In genomic region chr9:125106285-125106893, GRCh38 we compare ENCODE assay signal across 25 cellular contexts. TPM values are rescaled to one million over a fixed set of nuclear protein-coding genes. Genes with fewer than 3 reads are reported as not detected.
DNase-seq lines count a peak whose midpoint lies in the region; ATAC-seq and TF ChIP-seq lines count a peak whose summit lies in the region.
"Had no signal": no experiment of that assay in that cellular context is flagged by ENCODE, and none has a peak within 500 bp of the region (broad histone marks: within the 10 kb centered on the region; RNA-seq: fewer than 3 reads in every experiment).

No MANE protein-coding gene starts in this region.

- H3K4me3 ChIP-seq in A673 (ENCODE audit: low read depth, low read length, poor library complexity, severe bottlenecking): no peak overlapping the region
- no peak overlapping the region for H3K4me3 ChIP-seq in adipocyte (ENCODE audit: low read length)
- H3K4me3 ChIP-seq in fibroblast of the aortic adventitia (ENCODE audit: low read depth, low read length): no peak overlapping the region
- H3K4me3 ChIP-seq: gastroesophageal sphincter, MG63, upper lobe of left lung had no signal

- no TSS peak for BruUV-seq in A673 (replicated peaks; lab: Mats Ljungman, UMichigan)

- TF ChIP-seq CTCF in A673 (conservative IDR thresholded peaks at IDR 0.05; ENCODE audit: low read depth, low read length) (no peak), fibroblast of the aortic adventitia (IDR thresholded peaks at IDR 0.05; ENCODE audit: insufficient read depth, low read length) (no peak)

- no peak overlapping the region for H3K9ac ChIP-seq in adipocyte (ENCODE audit: low read length)
- H3K9ac ChIP-seq: parathyroid adenoma had no signal

- H3K36me3 ChIP-seq in A673 (ENCODE audit: insufficient read depth, low read length, poor library complexity, severe bottlenecking) (no peaks in the 10 kb centered on the region), adipocyte (ENCODE audit: control insufficient read depth, insufficient read depth, low read length, severe bottlenecking) (no peaks in the 10 kb centered on the region)
- H3K36me3 ChIP-seq: gastroesophageal sphincter, upper lobe of left lung had no signal

- H3K9me3 ChIP-seq in A673 (ENCODE audit: low read depth, low read length, poor library complexity, severe bottlenecking): no peaks in the 10 kb centered on the region
- H3K9me3 ChIP-seq in adipocyte (ENCODE audit: control insufficient read depth, low read length): no peaks in the 10 kb centered on the region
- H3K9me3 ChIP-seq: gastroesophageal sphincter, MG63, upper lobe of left lung had no signal

- CTCF ChIA-PET in A673 (lab: Charles Lee): no interaction called here

- H3K27me3 ChIP-seq in A673 (replicated peaks; ENCODE audit: insufficient read depth, low read depth, low read length, poor library complexity): no peaks in the 10 kb centered on the region
- no peaks in the 10 kb centered on the region for H3K27me3 ChIP-seq in adipocyte (replicated peaks; ENCODE audit: control insufficient read depth, insufficient read depth, low read length)
- H3K27me3 ChIP-seq: gastroesophageal sphincter, MG63, upper lobe of left lung had no signal

- H3K27ac ChIP-seq in A673 (ENCODE audit: low read depth, low read length, poor library complexity, severe bottlenecking): no peak overlapping the region
- H3K27ac ChIP-seq: gastroesophageal sphincter, parathyroid adenoma, upper lobe of left lung had no signal

- no peak for ATAC-seq in HG03378 (IDR thresholded peaks at IDR 0.05; ENCODE audit: unreplicated experiment)
- ATAC-seq: gastroesophageal sphincter; left ventricle myocardium superior; stimulated activated naive B cell treated with anti-CD40 and anti-IgM and Interleukin-4, amounts not matched to agents 10 μg/mL and 1 μg/mL and 100 μg/mL, for 72 hours had no signal

- peak; percentile 24 for DNase-seq in A673 (ENCODE audit: low spot score)
- DNase-seq in GM04504 (ENCODE audit: low read depth): peak; percentile 40
- DNase-seq in adipocyte (ENCODE audit: low read depth): peak; percentile 93
- peak; percentile 91 for DNase-seq in fibroblast of the aortic adventitia (ENCODE audit: low read depth)
- no peak for DNase-seq in superior temporal gyrus (ENCODE audit: extremely low spot score)
- DNase-seq in effector CD8-positive, alpha-beta T cell (lab: John Stamatoyannopoulos, UW): no peak
- no peak for DNase-seq in SIG-M5 treated with dmso at 0.1 percent for 504 hours (lab: John Stamatoyannopoulos, UW; ENCODE audit: unreplicated experiment)
- DNase-seq: ACHN; activated CD4-positive, alpha-beta T cell treated with anti-CD3 and anti-CD28 coated beads for 48 hours; activated CD8-positive, alpha-beta memory T cell treated with anti-CD3 and anti-CD28 coated beads, Interleukin-2, amount 50 U/mL, for 4 hours; activated naive CD4-positive, alpha-beta T cell treated with anti-CD3 and anti-CD28 coated beads for 36 hours; effector CD4-positive, alpha-beta T cell; GDM1; GOT3; left ventricle myocardium superior; NCI-H1694 treated with DMSO at 0.1 percent for 48 hours; NCI-H510A; SHP77 treated with DMSO at 0.1 percent for 48 hours; small intestine; stimulated activated naive B cell treated with anti-CD40 and anti-IgM and Interleukin-4, amounts not matched to agents 10 μg/mL and 1 μg/mL and 100 μg/mL, for 72 hours; upper lobe of left lung had no signal

- POLR2A ChIA-PET in A673 (lab: Charles Lee; ENCODE audit: low non-redundant PET): no interaction called here

- H3K4me1 ChIP-seq in A673 (ENCODE audit: insufficient read depth, low read length, poor library complexity, severe bottlenecking) (peaks cover 15% of the 10 kb centered on the region), adipocyte (ENCODE audit: control insufficient read depth, insufficient read depth, low read length) (peaks cover 6% of the 10 kb centered on the region)
- H3K4me1 ChIP-seq: parathyroid adenoma had no signal

- intact Hi-C loops in A673 (cut with micrococcal nuclease; ENCODE audit: unreplicated experiment): no loop called here

RNA-seq across cellular contexts. Expression of gene SCAI, which starts 36.9 kb away (rescaled TPM):
- total RNA-seq in A673 (2021) (14.1 and 15.1 TPM in 2 replicates), fibroblast of the aortic adventitia (ENCODE audit: low replicate concordance) (7.3 and 14.0 TPM in 2 replicates)

Comparison
In these comparisons a context has a peak if more than half of its experiments do, and no peak if none do; other contexts are left out.
1. DNase-seq: peak in A673 (single experiment), GM04504 (single experiment), adipocyte (single experiment) and fibroblast of the aortic adventitia (single experiment); none in superior temporal gyrus (single experiment), effector CD8-positive, alpha-beta T cell (single experiment) and SIG-M5 treated with dmso at 0.1 percent for 504 hours (single experiment).